In genomic region chr9:69086312-69086711, GRCh38 we compare ENCODE assay signal across 14 cellular contexts. TPM values are rescaled to one million over a fixed set of nuclear protein-coding genes. Genes with fewer than 3 reads are reported as not detected.
DNase-seq lines count a peak whose midpoint lies in the region; ATAC-seq and TF ChIP-seq lines count a peak whose summit lies in the region.
"Had no signal": no experiment of that assay in that cellular context is flagged by ENCODE, and none has a peak within 500 bp of the region (broad histone marks: within the 10 kb centered on the region; RNA-seq: fewer than 3 reads in every experiment).

No MANE protein-coding gene starts in this region.

- intact Hi-C loops in heart left ventricle (cut with DNase I) (loop anchor here in 1 of 10 donors (10.0 kb wide), 1 partner anchor 48 kb away; no protein-coding TSS in a partner anchor), cardiac septum (cut with DNase I) (loop anchor here (5.0 kb wide), 1 partner anchor 36 kb away; no protein-coding TSS in a partner anchor), body of pancreas (cut with DNase I) (no loop called here), stomach (cut with DNase I; ENCODE audit: low total_unique reads) (no loop called here)

- no peak for TF ChIP-seq EP300 in stomach (IDR thresholded peaks at IDR 0.05)

- H3K9me3 ChIP-seq in heart left ventricle (no peaks in the 10 kb centered on the region), body of pancreas (no peaks in the 10 kb centered on the region), stomach (no peaks in the 10 kb centered on the region)
- H3K9me3 ChIP-seq: BE2C had no signal

- H3K4me1 ChIP-seq in heart left ventricle (peaks cover 0 to 36% (median 15%) of the 10 kb centered on the region in 12 donors), body of pancreas (peaks cover 19% of the 10 kb centered on the region), stomach (peaks cover 21 to 42% (median 37%) of the 10 kb centered on the region in 4 donors)
- H3K4me1 ChIP-seq: BE2C had no signal

- H3K27ac ChIP-seq in heart left ventricle (peak overlapping the region in 7 of 12 donors; percentile 0 to 61 (median 39)), body of pancreas (peak overlapping the region in 3 of 4 donors; percentile 28 to 53 (median 40)), stomach (peak overlapping the region; percentile 32 to 69 (median 57)), caudate nucleus (ENCODE audit: low read depth, low read length) (no peak overlapping the region)

- H3K36me3 ChIP-seq in heart left ventricle (no peaks in the 10 kb centered on the region), body of pancreas (replicated peaks in 1 of 2; ENCODE audit: insufficient read depth in 1 of 2, low read depth in 2 of 2) (no peaks in the 10 kb centered on the region), stomach (no peaks in the 10 kb centered on the region)
- H3K36me3 ChIP-seq: BE2C had no signal

- H3K27me3 ChIP-seq in heart left ventricle (no peaks in the 10 kb centered on the region), body of pancreas (no peaks in the 10 kb centered on the region), stomach (no peaks in the 10 kb centered on the region)
- H3K27me3 ChIP-seq: BE2C had no signal

- no peak for TF ChIP-seq POLR2A in heart left ventricle (IDR thresholded peaks at IDR 0.05)
- no peak for TF ChIP-seq POLR2A in body of pancreas (IDR thresholded peaks at IDR 0.05)
- TF ChIP-seq POLR2A in stomach (IDR thresholded peaks at IDR 0.05): no peak

- 83 to 96% (median 84%) methylated on average over 2 of the region's 2 CpGs for WGBS in heart left ventricle, 4 donors
- 89 to 92% methylated on average over 2 of the region's 2 CpGs for WGBS in body of pancreas, 2 donors
- 69 to 92% (median 85%) methylated on average over 2 of the region's 2 CpGs for WGBS in stomach, 5 donors

- TF ChIP-seq CTCF in heart left ventricle (IDR thresholded peaks at IDR 0.05): no peak
- TF ChIP-seq CTCF in body of pancreas (IDR thresholded peaks at IDR 0.05): no peak
- TF ChIP-seq CTCF in stomach (IDR thresholded peaks at IDR 0.05): no peak

- H3K4me3 ChIP-seq in heart left ventricle (no peak overlapping the region), body of pancreas (no peak overlapping the region), stomach (no peak overlapping the region)

- ATAC-seq in heart left ventricle (peak; percentile 35 to 67 (median 52)), body of pancreas (peak; percentile 47), left lobe of liver (peak; percentile 41)

- DNase-seq in heart left ventricle (no peak), cardiac septum (ENCODE audit: low spot score) (no peak), body of pancreas (no peak), left lobe of liver (ENCODE audit: low spot score) (no peak), stomach (no peak), caudate nucleus (lab: John Stamatoyannopoulos, UW) (no peak), SK-N-DZ (ENCODE audit: low spot score) (no peak), COLO668 (lab: John Stamatoyannopoulos, UW; ENCODE audit: unreplicated experiment) (no peak)
- DNase-seq: BE2C; CD4-positive, alpha-beta memory T cell; MM.1S; NCI-H1105; NCI-H1930; NCI-H526 had no signal

RNA-seq across cellular contexts. Expression of gene FXN, which starts 50.8 kb away (rescaled TPM):
- total RNA-seq in heart left ventricle (10 to 100 TPM; 16.9 to 40.2 (median 30.0) TPM), cardiac septum (22.9 TPM), body of pancreas (1 to 10 TPM; 3.1 to 6.9 TPM), left lobe of liver (27.1 TPM), stomach (1 to 10 TPM in 4 of 5 donors, under 1 TPM in 1; 0.58 to 4.2 (median 3.2) TPM)
- polyA plus RNA-seq in heart left ventricle (10 to 100 TPM; 14.8 to 16.9 TPM), stomach (10 to 100 TPM in 2 of 3 donors, 1 to 10 TPM in 1; 9.0 to 15.3 (median 14.7) TPM)
- polyA plus RNA-seq in SK-N-DZ (2014; cell fraction: cytosol; rRNA removed): 12.0 and 17.8 TPM in 2 replicates
- 3.2 and 8.8 TPM in 2 replicates for polyA plus RNA-seq in SK-N-DZ (2014; cell fraction: nucleus; rRNA removed)
